ENCODE assay signal across 9 cellular contexts in the genomic region with DNA sequence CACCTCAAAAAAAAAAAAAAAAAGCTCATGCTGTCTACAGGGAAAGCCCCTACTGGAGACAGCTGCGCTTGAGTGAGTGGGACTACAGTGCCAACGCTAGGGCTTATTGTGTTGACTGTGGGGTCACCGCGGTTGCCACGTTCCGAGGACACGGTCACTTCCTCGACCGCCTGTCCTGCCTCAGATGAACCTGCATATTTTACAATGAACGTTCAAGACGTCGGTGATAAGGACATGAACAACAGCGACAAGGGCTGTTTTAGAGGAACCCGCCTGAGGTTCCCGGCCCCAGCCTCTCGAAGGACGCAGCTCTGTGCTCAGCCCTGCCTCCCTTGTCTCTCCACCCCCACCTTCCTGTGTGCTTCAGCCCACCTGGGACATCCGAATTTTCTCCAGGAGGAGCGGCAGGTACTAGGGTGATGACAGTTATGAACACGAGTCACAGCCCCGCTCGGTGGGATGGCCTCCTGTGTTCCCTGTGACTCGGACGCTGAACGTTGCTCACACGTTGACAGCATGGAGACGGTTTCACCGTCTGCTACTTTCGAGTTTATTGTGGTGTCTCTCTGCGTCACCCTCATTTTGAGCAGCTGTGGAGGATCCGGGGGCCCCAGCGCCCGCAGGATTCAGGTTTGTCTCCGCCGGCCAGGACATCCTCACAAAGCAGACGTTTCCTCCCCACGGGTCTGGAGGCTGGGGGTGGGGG. TPM values are rescaled to one million over a fixed set of nuclear protein-coding genes. Genes with fewer than 3 reads are reported as not detected.
DNase-seq lines count a peak whose midpoint lies in the region; ATAC-seq lines count a peak whose summit lies in the region.
"Had no signal": no experiment of that assay in that cellular context is flagged by ENCODE, and none has a peak within 500 bp of the region (broad histone marks: within the 10 kb centered on the region; RNA-seq: fewer than 3 reads in every experiment).

No MANE protein-coding gene starts in this region.

- no peaks in the 10 kb centered on the region for H3K9me3 Mint-ChIP-seq in CD8-positive, alpha-beta memory T cell

- intact Hi-C loops in left colon (cut with DNase I, micrococcal nuclease) = no loop called here

- H3K4me1 Mint-ChIP-seq in CD8-positive, alpha-beta memory T cell = peaks cover 9 to 17% (median 16%) of the 10 kb centered on the region in 3 donors

- H3K27ac Mint-ChIP-seq in CD8-positive, alpha-beta memory T cell = peak overlapping the region in 7 of 8 donors; percentile 90 to 95 (median 93)

- no peaks in the 10 kb centered on the region for H3K27me3 ChIP-seq in CD8-positive, alpha-beta memory T cell (ENCODE audit: insufficient read depth, low read length, poor library complexity, severe bottlenecking)

- DNase-seq in CD8-positive, alpha-beta memory T cell = peak; percentile 18 to 69 (median 60)
- peak; percentile 50 to 72 for DNase-seq in activated CD4-positive, alpha-beta T cell treated with anti-CD3 and anti-CD28 coated beads, Interleukin-2, amount 50 U/mL, for 24 hours (ENCODE audit: low read depth in 1 of 2, low spot score in 1 of 2)
- DNase-seq in left colon (no peak), midbrain (lab: John Stamatoyannopoulos, UW) (no peak), NCI-H2107 treated with DMSO at 0.1 percent for 48 hours (lab: John Stamatoyannopoulos, UW; ENCODE audit: unreplicated experiment) (no peak), NCI-H128 (lab: John Stamatoyannopoulos, UW; ENCODE audit: unreplicated experiment) (no peak)

- no peaks in the 10 kb centered on the region for H3K9me3 ChIP-seq in CD8-positive, alpha-beta memory T cell (ENCODE audit: low read length)

- ATAC-seq in HG02678 (IDR thresholded peaks at IDR 0.05; ENCODE audit: unreplicated experiment) (peak; percentile 55), left colon (peak; percentile 22), HG02588 (IDR thresholded peaks at IDR 0.05; ENCODE audit: unreplicated experiment) (no peak)

- peaks cover 10 to 15% of the 10 kb centered on the region in 2 donors for H3K27me3 Mint-ChIP-seq in CD8-positive, alpha-beta memory T cell

- peak overlapping the region; percentile 59 for H3K27ac ChIP-seq in CD8-positive, alpha-beta memory T cell (ENCODE audit: low read depth, low read length)

- CTCF ChIA-PET in CD8-positive, alpha-beta memory T cell (lab: Charles Lee) = interaction anchor here (1.0 to 1.3 kb wide), 4 partner anchors 11 to 388 kb away, joined by 3 to 4 read pairs (median 4); no protein-coding TSS in a partner anchor

- H3K36me3 Mint-ChIP-seq in CD8-positive, alpha-beta memory T cell = no peaks in the 10 kb centered on the region

- peaks cover 14% of the 10 kb centered on the region for H3K4me1 ChIP-seq in CD8-positive, alpha-beta memory T cell (ENCODE audit: insufficient read depth, low read length)

- POLR2A ChIA-PET in CD8-positive, alpha-beta memory T cell (lab: Charles Lee) = interaction anchor here (0.6 to 1.1 kb wide), 5 partner anchors 11 to 27 kb away, joined by 3 to 5 read pairs (median 4); no protein-coding TSS in a partner anchor

- peak overlapping the region; percentile 52 for H3K4me3 ChIP-seq in CD8-positive, alpha-beta memory T cell (ENCODE audit: low read length)

- no peaks in the 10 kb centered on the region for H3K36me3 ChIP-seq in CD8-positive, alpha-beta memory T cell (ENCODE audit: insufficient read depth, low read length)

- H3K4me3 Mint-ChIP-seq in CD8-positive, alpha-beta memory T cell = peak overlapping the region; percentile 80 to 90 (median 86)

RNA-seq across cellular contexts. Expression of a gene that starts 11.3 kb away (rescaled TPM):
- total RNA-seq in CD8-positive, alpha-beta memory T cell = not detected
- polyA plus RNA-seq in CD8-positive, alpha-beta memory T cell = not detected
- 1 to 10 TPM; 1.3 to 2.1 TPM for total RNA-seq in left colon

RNA-seq across cellular contexts. Expression of a gene that starts 13.9 kb away (rescaled TPM):
- 10 to 100 TPM; 17.4 to 18.4 TPM for total RNA-seq in CD8-positive, alpha-beta memory T cell
- polyA plus RNA-seq in CD8-positive, alpha-beta memory T cell = 32.5 TPM
- total RNA-seq in left colon = 100 to 1,000 TPM; 152 to 211 TPM

RNA-seq across cellular contexts. Expression of a gene that starts 38.4 kb away (rescaled TPM):
- total RNA-seq in CD8-positive, alpha-beta memory T cell = under 1 TPM; 0.61 to 0.95 TPM
- polyA plus RNA-seq in CD8-positive, alpha-beta memory T cell = 0.40 TPM
- 10 to 100 TPM; 14.3 to 17.2 TPM for total RNA-seq in left colon

RNA-seq across cellular contexts. Expression of a gene that starts 41.6 kb away (rescaled TPM):
- 1 to 10 TPM; 1.1 to 1.2 TPM for total RNA-seq in CD8-positive, alpha-beta memory T cell
- 0.22 TPM for polyA plus RNA-seq in CD8-positive, alpha-beta memory T cell
- total RNA-seq in left colon = 1 to 10 TPM; 1.2 to 2.4 TPM

RNA-seq across cellular contexts. Expression of a gene that starts 47.2 kb away (rescaled TPM):
- not detected for total RNA-seq in CD8-positive, alpha-beta memory T cell
- not detected for polyA plus RNA-seq in CD8-positive, alpha-beta memory T cell
- 1 to 10 TPM; 1.0 to 3.6 TPM for total RNA-seq in left colon
- total RNA-seq: pulmonary artery endothelial cell had no signal

Comparison
In these comparisons a context has a peak if more than half of its experiments do, and no peak if none do; other contexts are left out.
1. DNase-seq: peak in CD8-positive, alpha-beta memory T cell (5 of 5) and activated CD4-positive, alpha-beta T cell treated with anti-CD3 and anti-CD28 coated beads, Interleukin-2, amount 50 U/mL, for 24 hours (2 of 2); none in left colon (0 of 2), midbrain (single experiment), NCI-H2107 treated with DMSO at 0.1 percent for 48 hours (single experiment) and NCI-H128 (single experiment).
2. RNA of a gene that starts 13.9 kb away (total RNA-seq): 152 to 211 TPM in left colon; 17.4 to 18.4 TPM in CD8-positive, alpha-beta memory T cell; every median in the first group is over 4 times any median in the second.
3. RNA of a gene that starts 38.4 kb away (total RNA-seq): 14.3 to 17.2 TPM in left colon; 0.61 to 0.95 TPM in CD8-positive, alpha-beta memory T cell; every median in the first group is over 4 times any median in the second.